Comparison of ENCODE assay signal across 8 cellular contexts in the genomic region with DNA sequence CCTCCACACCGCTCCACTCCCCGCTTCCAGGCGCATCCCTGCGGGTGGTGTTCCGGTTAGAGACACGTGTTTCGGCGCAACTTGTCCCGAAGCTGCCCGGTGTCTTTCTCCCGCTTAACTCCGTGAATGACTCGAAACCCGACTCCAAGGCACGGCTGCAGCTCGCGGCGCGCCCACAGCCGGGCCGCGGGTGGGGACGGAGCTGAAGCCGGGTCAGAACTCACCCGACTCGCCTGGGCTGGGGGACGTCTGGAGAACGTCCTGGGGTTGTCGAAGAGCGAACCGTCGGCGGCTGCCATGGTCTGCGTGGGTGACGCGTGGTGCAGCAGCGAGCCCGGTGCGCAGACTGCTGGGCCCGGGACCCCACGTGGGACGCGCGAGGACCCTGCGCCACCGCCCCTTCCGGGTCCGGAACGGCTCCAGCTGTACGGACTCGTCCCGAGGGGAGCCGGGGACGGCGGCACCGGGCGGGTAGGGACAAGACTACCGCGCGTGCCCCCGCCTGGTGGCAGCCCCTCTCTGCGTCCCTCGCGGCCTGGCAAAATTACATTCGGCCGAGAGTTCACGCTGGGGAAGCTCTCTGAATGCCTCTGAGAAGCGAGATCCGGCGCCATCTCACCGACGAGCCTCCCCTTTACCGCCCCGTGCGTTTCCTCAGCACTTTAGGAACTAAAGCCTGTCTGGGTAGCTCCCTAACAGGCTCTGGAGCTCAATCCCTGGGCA. TPM values are rescaled to one million over a fixed set of nuclear protein-coding genes. Genes with fewer than 3 reads are reported as not detected.
A peak's percentile ranks its signal among the peaks of the same experiment; 100 is the strongest.
DNase-seq lines count a peak whose midpoint lies in the region; ATAC-seq and TF ChIP-seq lines count a peak whose summit lies in the region.

TSS of gene DDX31 (minus strand) at position 348 of the 723 bp plus-strand sequence. CDS start at position 299, 49 bp downstream.

- H3K4me1 Mint-ChIP-seq in stimulated activated naive CD8-positive, alpha-beta T cell treated with anti-CD3 and anti-CD28 coated beads, Interleukin-15, Interleukin-2, amounts not matched to agents 100 ng/mL and 50 ng/mL, for 24 hours (ENCODE audit: low read depth) = peaks cover 47% of the 10 kb centered on the region

- DNase-seq in DMS153 treated with DMSO at 0.1 percent for 48 hours (lab: John Stamatoyannopoulos, UW; ENCODE audit: unreplicated experiment) (peak; percentile 60), fibroblast of the conjunctiva (ENCODE audit: low read depth) (peak; percentile 61)
- DNase-seq in activated effector memory CD4-positive, alpha-beta T cell treated with anti-CD3 and anti-CD28 coated beads, Interleukin-2, amount 50 U/mL, for 16 hours = peak; percentile 95

- peaks cover 36% of the 10 kb centered on the region for H3K36me3 Mint-ChIP-seq in stimulated activated naive CD8-positive, alpha-beta T cell treated with anti-CD3 and anti-CD28 coated beads, Interleukin-15, Interleukin-2, amounts not matched to agents 100 ng/mL and 50 ng/mL, for 24 hours (ENCODE audit: low read depth)

- peak within 1 kb of the TSS; percentile 69 for H2AFZ ChIP-seq in neural cell (ENCODE audit: low read depth, low read length)

- ATAC-seq in GM21529 (IDR thresholded peaks at IDR 0.05; ENCODE audit: unreplicated experiment) = peak; percentile 68

- no peaks in the 10 kb centered on the region for H3K27me3 ChIP-seq in neural cell (ENCODE audit: insufficient read depth, low read depth, low read length)

- H3F3A ChIP-seq in neural cell (ENCODE audit: insufficient read depth, low read length, poor library complexity, severe bottlenecking) = no peaks in the 10 kb centered on the region

- no peak for TF ChIP-seq RAD21 in Ishikawa (IDR thresholded peaks at IDR 0.05; ENCODE audit: low read depth)
- TF ChIP-seq RAD21 in neural cell (conservative IDR thresholded peaks at IDR 0.05) = peak; percentile 50

- peak within 1 kb of the TSS; percentile 89 for H3K9ac ChIP-seq in neural cell (ENCODE audit: low read length)

- H3K9me3 Mint-ChIP-seq in stimulated activated naive CD8-positive, alpha-beta T cell treated with anti-CD3 and anti-CD28 coated beads, Interleukin-15, Interleukin-2, amounts not matched to agents 100 ng/mL and 50 ng/mL, for 24 hours = no peaks in the 10 kb centered on the region

- peak within 1 kb of the TSS; percentile 61 for H3K4me2 ChIP-seq in neural cell (ENCODE audit: low read length)

- no peaks in the 10 kb centered on the region for H3K36me3 ChIP-seq in neural cell (ENCODE audit: insufficient read depth, low read length)

- H3K79me2 ChIP-seq in neural cell (replicated peaks; ENCODE audit: insufficient read depth, low read length) = peaks cover 48% of the 10 kb centered on the region

- peak within 1 kb of the TSS; percentile 92 for H3K27ac Mint-ChIP-seq in stimulated activated naive CD8-positive, alpha-beta T cell treated with anti-CD3 and anti-CD28 coated beads, Interleukin-15, Interleukin-2, amounts not matched to agents 100 ng/mL and 50 ng/mL, for 24 hours

- H3K4me3 ChIP-seq in neural cell (ENCODE audit: low read length) = peak within 1 kb of the TSS; percentile 69

- peak within 1 kb of the TSS; percentile 89 for H3K27ac ChIP-seq in neural cell (ENCODE audit: low read length)

- no peaks in the 10 kb centered on the region for H4K20me1 ChIP-seq in neural cell (ENCODE audit: insufficient read depth)

- no peaks in the 10 kb centered on the region for H3K9me2 ChIP-seq in neural cell (ENCODE audit: insufficient read depth, low read length)

- TF ChIP-seq EP300 in Ishikawa (IDR thresholded peaks at IDR 0.05; ENCODE audit: borderline replicate concordance) = no peak
- peak; percentile 19 for TF ChIP-seq EP300 in neural cell (conservative IDR thresholded peaks at IDR 0.05; ENCODE audit: poor library complexity, severe bottlenecking)

- peak; percentile 32 for TF ChIP-seq CTCF in neural cell (IDR thresholded peaks at IDR 0.05; ENCODE audit: poor library complexity, severe bottlenecking)

- no peaks in the 10 kb centered on the region for H3K9me3 ChIP-seq in neural cell (ENCODE audit: low read length)

- peak; percentile 89 for TF ChIP-seq POLR2A in Raji (IDR thresholded peaks at IDR 0.05; ENCODE audit: insufficient read depth, low read depth, low read length)

- H3K27me3 Mint-ChIP-seq in stimulated activated naive CD8-positive, alpha-beta T cell treated with anti-CD3 and anti-CD28 coated beads, Interleukin-15, Interleukin-2, amounts not matched to agents 100 ng/mL and 50 ng/mL, for 24 hours = no peaks in the 10 kb centered on the region

- peak within 1 kb of the TSS; percentile 92 for H3K4me3 Mint-ChIP-seq in stimulated activated naive CD8-positive, alpha-beta T cell treated with anti-CD3 and anti-CD28 coated beads, Interleukin-15, Interleukin-2, amounts not matched to agents 100 ng/mL and 50 ng/mL, for 24 hours

TF ChIP-seq in Ishikawa, 13 proteins besides CTCF, POLR2A, EP300 and RAD21:
- no peak; the same call in 1 of the 2 replicates for TF ChIP-seq ZBTB7A (IDR thresholded peaks at IDR 0.05; ENCODE audit: low read depth)
- TF ChIP-seq TCF12 (IDR thresholded peaks at IDR 0.05; ENCODE audit: low read depth) = peak; percentile 68
- peak; percentile 55 for TF ChIP-seq EGR1 (IDR thresholded peaks at IDR 0.05)
- no peak; the same call in 1 of the 2 replicates for TF ChIP-seq CEBPB (IDR thresholded peaks at IDR 0.05)
- TF ChIP-seq NFIC (IDR thresholded peaks at IDR 0.05) = no peak
- TF ChIP-seq YY1 (IDR thresholded peaks at IDR 0.05; ENCODE audit: low read depth) = peak; percentile 63; the same call in 1 of the 2 replicates
- TF ChIP-seq TAF1 (IDR thresholded peaks at IDR 0.05; ENCODE audit: low read depth) = peak; percentile 23; the same call in 1 of the 2 replicates
- TF ChIP-seq MAX (IDR thresholded peaks at IDR 0.05) = peak; percentile 99
- TF ChIP-seq CREB1 (IDR thresholded peaks at IDR 0.05; ENCODE audit: low read depth) = 0 out of 2 replicates have a peak, but pooled peaks have one; percentile 1
- TF ChIP-seq, protein P1, sequence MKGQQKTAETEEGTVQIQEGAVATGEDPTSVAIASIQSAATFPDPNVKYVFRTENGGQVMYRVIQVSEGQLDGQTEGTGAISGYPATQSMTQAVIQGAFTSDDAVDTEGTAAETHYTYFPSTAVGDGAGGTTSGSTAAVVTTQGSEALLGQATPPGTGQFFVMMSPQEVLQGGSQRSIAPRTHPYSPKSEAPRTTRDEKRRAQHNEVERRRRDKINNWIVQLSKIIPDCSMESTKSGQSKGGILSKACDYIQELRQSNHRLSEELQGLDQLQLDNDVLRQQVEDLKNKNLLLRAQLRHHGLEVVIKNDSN (IDR thresholded peaks at IDR 0.05) = peak; percentile 91
- peak; percentile 21; the same call in 1 of the 2 replicates for TF ChIP-seq TEAD4 (IDR thresholded peaks at IDR 0.05)

TF ChIP-seq in neural cell, 6 proteins besides CTCF, POLR2A, EP300 and RAD21:
- peak; percentile 49 for TF ChIP-seq TAF1 (IDR thresholded peaks at IDR 0.05; ENCODE audit: low read depth)
- peak; percentile 72 for TF ChIP-seq REST (IDR thresholded peaks at IDR 0.05; ENCODE audit: borderline replicate concordance)
- TF ChIP-seq POLR2AphosphoS5 (IDR thresholded peaks at IDR 0.05) = peak; percentile 38
- TF ChIP-seq SMC3 (conservative IDR thresholded peaks at IDR 0.05; ENCODE audit: poor library complexity) = peak; percentile 55
- TF ChIP-seq MXI1 (conservative IDR thresholded peaks at IDR 0.05; ENCODE audit: poor library complexity, severe bottlenecking) = peak; percentile 99
- TF ChIP-seq EZH2 (IDR thresholded peaks at IDR 0.05; ENCODE audit: borderline replicate concordance, insufficient read depth, low read length, poor library complexity, severe bottlenecking) = no peak

RNA-seq across cellular contexts. Expression of gene DDX31, which starts in this region (rescaled TPM):
- polyA plus RNA-seq in neural cell = 12.8 and 17.9 TPM in 2 replicates
- polyA minus RNA-seq in neural cell = 14.2 and 14.6 TPM in 2 replicates

Comparison
In these comparisons a context has a peak if more than half of its experiments do, and no peak if none do; other contexts are left out.
1. Peak in every context shown above with its lines: DNase-seq, ATAC-seq, H3K4me3 ChIP-seq and H3K27ac ChIP-seq.